ENCODE assay signal across 1 cellular context in genomic region chr6:149130093-149130872, GRCh38.
TF ChIP-seq lines count a peak whose summit lies in the region.

No MANE protein-coding gene starts in this region.

TF ChIP-seq in HepG2, 621 proteins besides CTCF, POLR2A, EP300 and RAD21 (continued from another document):
- TF ChIP-seq, protein P1, sequence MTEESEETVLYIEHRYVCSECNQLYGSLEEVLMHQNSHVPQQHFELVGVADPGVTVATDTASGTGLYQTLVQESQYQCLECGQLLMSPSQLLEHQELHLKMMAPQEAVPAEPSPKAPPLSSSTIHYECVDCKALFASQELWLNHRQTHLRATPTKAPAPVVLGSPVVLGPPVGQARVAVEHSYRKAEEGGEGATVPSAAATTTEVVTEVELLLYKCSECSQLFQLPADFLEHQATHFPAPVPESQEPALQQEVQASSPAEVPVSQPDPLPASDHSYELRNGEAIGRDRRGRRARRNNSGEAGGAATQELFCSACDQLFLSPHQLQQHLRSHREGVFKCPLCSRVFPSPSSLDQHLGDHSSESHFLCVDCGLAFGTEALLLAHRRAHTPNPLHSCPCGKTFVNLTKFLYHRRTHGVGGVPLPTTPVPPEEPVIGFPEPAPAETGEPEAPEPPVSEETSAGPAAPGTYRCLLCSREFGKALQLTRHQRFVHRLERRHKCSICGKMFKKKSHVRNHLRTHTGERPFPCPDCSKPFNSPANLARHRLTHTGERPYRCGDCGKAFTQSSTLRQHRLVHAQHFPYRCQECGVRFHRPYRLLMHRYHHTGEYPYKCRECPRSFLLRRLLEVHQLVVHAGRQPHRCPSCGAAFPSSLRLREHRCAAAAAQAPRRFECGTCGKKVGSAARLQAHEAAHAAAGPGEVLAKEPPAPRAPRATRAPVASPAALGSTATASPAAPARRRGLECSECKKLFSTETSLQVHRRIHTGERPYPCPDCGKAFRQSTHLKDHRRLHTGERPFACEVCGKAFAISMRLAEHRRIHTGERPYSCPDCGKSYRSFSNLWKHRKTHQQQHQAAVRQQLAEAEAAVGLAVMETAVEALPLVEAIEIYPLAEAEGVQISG (CRISPR knock-in tag; IDR thresholded peaks at IDR 0.05): no peak
- TF ChIP-seq KLF16 (CRISPR knock-in tag; IDR thresholded peaks at IDR 0.05): no peak
- no peak for TF ChIP-seq NFATC3 (CRISPR knock-in tag; IDR thresholded peaks at IDR 0.05)
- TF ChIP-seq, protein P2, sequence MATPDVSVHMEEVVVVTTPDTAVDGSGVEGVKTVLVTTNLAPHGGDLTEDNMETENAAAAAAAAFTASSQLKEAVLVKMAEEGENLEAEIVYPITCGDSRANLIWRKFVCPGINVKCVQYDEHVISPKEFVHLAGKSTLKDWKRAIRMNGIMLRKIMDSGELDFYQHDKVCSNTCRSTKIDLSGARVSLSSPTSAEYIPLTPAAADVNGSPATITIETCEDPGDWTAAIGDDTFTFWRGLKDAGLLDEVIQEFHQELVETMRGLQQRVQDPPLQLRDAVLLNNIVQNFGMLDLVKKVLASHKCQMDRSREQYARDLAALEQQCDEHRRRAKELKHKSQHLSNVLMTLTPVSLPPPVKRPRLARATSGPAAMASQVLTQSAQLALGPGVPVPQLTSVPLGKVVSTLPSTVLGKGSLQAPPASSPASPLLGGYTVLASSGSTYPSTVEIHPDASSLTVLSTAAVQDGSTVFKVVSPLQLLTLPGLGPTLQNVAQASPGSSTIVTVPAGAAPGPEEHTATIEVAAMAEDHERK (CRISPR knock-in tag; IDR thresholded peaks at IDR 0.05; ENCODE audit: low read depth): no peak
- no peak for TF ChIP-seq HBP1 (CRISPR knock-in tag; IDR thresholded peaks at IDR 0.05; ENCODE audit: low read depth)
- TF ChIP-seq ETS1 (CRISPR knock-in tag; IDR thresholded peaks at IDR 0.05): no peak
- TF ChIP-seq SP2 (CRISPR knock-in tag; IDR thresholded peaks at IDR 0.05): no peak
- TF ChIP-seq TFE3 (CRISPR knock-in tag; IDR thresholded peaks at IDR 0.05): no peak
- TF ChIP-seq ZFP62 (CRISPR knock-in tag; IDR thresholded peaks at IDR 0.05): no peak
- TF ChIP-seq REL (CRISPR knock-in tag; conservative IDR thresholded peaks at IDR 0.05): no peak
- TF ChIP-seq ZBTB2 (CRISPR knock-in tag; IDR thresholded peaks at IDR 0.05; ENCODE audit: low read depth): no peak
